Comparison of ENCODE assay signal across 10 cellular contexts in genomic region chr6:21164768-21165326, GRCh38.
A peak's percentile ranks its signal among the peaks of the same experiment; 100 is the strongest.
DNase-seq lines count a peak whose midpoint lies in the region; ATAC-seq and TF ChIP-seq lines count a peak whose summit lies in the region.
"Had no signal": no experiment of that assay in that cellular context is flagged by ENCODE, and none has a peak within 500 bp of the region (broad histone marks: within the 10 kb centered on the region; RNA-seq: fewer than 3 reads in every experiment).

No MANE protein-coding gene starts in this region.

- H3K4me3 ChIP-seq in right atrium auricular region (no peak overlapping the region), right cardiac atrium (ENCODE audit: low read length) (no peak overlapping the region)
- H3K4me3 ChIP-seq: testis had no signal

- no peaks in the 10 kb centered on the region for H3K9me3 ChIP-seq in right atrium auricular region
- H3K9me3 ChIP-seq in right cardiac atrium (ENCODE audit: control insufficient read depth, low read length) = no peaks in the 10 kb centered on the region
- H3K9me3 ChIP-seq: testis had no signal

- WGBS in right cardiac atrium = 51% methylated on average over 2 of the region's 2 CpGs

- in situ Hi-C loops in G401 (cut with HindIII; ENCODE audit: low sequenced_read_pairs) = no loop called here

- intact Hi-C loops in right cardiac atrium (cut with DNase I) = no loop called here

- peak; percentile 40 for DNase-seq in ELR (ENCODE audit: low read depth)
- peak; percentile 24 for DNase-seq in amniotic epithelial cell (ENCODE audit: low read depth)
- no peak for DNase-seq in right atrium auricular region (ENCODE audit: low spot score)
- no peak for DNase-seq in G401 (ENCODE audit: low spot score)
- DNase-seq in right cardiac atrium = no peak
- no peak for DNase-seq in D341Med (ENCODE audit: low spot score)
- DNase-seq: NCI-H1436 treated with DMSO at 0.1 percent for 48 hours, testis had no signal

- ATAC-seq in GM19397 (IDR thresholded peaks at IDR 0.05; ENCODE audit: unreplicated experiment) (peak; percentile 44), HG03175 (IDR thresholded peaks at IDR 0.05; ENCODE audit: unreplicated experiment) (peak; percentile 79), right cardiac atrium (no peak)

- TF ChIP-seq CTCF in right atrium auricular region (IDR thresholded peaks at IDR 0.05) = no peak

- H3K36me3 ChIP-seq in right atrium auricular region = no peaks in the 10 kb centered on the region

- H3K4me1 ChIP-seq in right atrium auricular region = peaks cover 0 to 9% of the 10 kb centered on the region in 2 donors
- H3K4me1 ChIP-seq in right cardiac atrium (ENCODE audit: control insufficient read depth, insufficient read depth, low read length) = peaks cover 2% of the 10 kb centered on the region

- no peaks in the 10 kb centered on the region for H3K27me3 ChIP-seq in right atrium auricular region
- H3K27me3 ChIP-seq in right cardiac atrium (ENCODE audit: control insufficient read depth, insufficient read depth) = no peaks in the 10 kb centered on the region
- H3K27me3 ChIP-seq: testis had no signal

- H3K27ac ChIP-seq in right atrium auricular region (no peak overlapping the region), right cardiac atrium (ENCODE audit: low read length) (no peak overlapping the region)
- H3K27ac ChIP-seq: testis had no signal

Comparison
In these comparisons a context has a peak if more than half of its experiments do, and no peak if none do; other contexts are left out.
1. DNase-seq: peak in ELR (single experiment) and amniotic epithelial cell (single experiment); none in right atrium auricular region (single experiment), G401 (single experiment), right cardiac atrium (0 of 3) and D341Med (single experiment).
2. ATAC-seq: peak in GM19397 (single experiment) and HG03175 (single experiment); none in right cardiac atrium (0 of 2).